Comparison of ENCODE assay signal across 34 cellular contexts in genomic region chr7:81503771-81504170, GRCh38.
"Had no signal": no experiment of that assay in that cellular context is flagged by ENCODE, and none has a peak within 500 bp of the region (broad histone marks: within the 10 kb centered on the region; RNA-seq: fewer than 3 reads in every experiment).

No MANE protein-coding gene starts in this region.

- ATAC-seq: activated CD4-positive, alpha-beta T cell treated with anti-CD3 and anti-CD28 coated beads for 36 hours; activated CD4-positive, CD25-positive, alpha-beta regulatory T cell treated with anti-CD3 and anti-CD28 coated beads, Interleukin-2, amount 50 U/mL, for 24 hours; activated naive CD4-positive, alpha-beta T cell treated with anti-CD3 and anti-CD28 coated beads, Interleukin-2, amount 50 U/mL, for 72 hours; activated T-cell treated with anti-CD3 and anti-CD28 coated beads, Interleukin-2, amount 50 U/mL, for 4 hours; body of pancreas had no signal

- H3K27me3 Mint-ChIP-seq: activated CD4-positive, alpha-beta memory T cell treated with anti-CD3 and anti-CD28 coated beads for 36 hours; activated CD4-positive, alpha-beta T cell treated with anti-CD3 and anti-CD28 coated beads for 36 hours had no signal

- H3K36me3 Mint-ChIP-seq: activated CD4-positive, alpha-beta memory T cell treated with anti-CD3 and anti-CD28 coated beads for 36 hours; activated naive CD4-positive, alpha-beta T cell treated with anti-CD3 and anti-CD28 coated beads, Interleukin-2, amount 50 U/mL, for 72 hours had no signal

- H3K4me3 Mint-ChIP-seq: activated CD4-positive, alpha-beta memory T cell treated with anti-CD3 and anti-CD28 coated beads for 36 hours; activated CD4-positive, alpha-beta T cell treated with anti-CD3 and anti-CD28 coated beads for 36 hours; activated naive CD4-positive, alpha-beta T cell treated with anti-CD3 and anti-CD28 coated beads for 36 hours; activated T-cell treated with anti-CD3 and anti-CD28 coated beads, Interleukin-2, amount 50 U/mL, for 4 hours; activated T-helper 1 cell treated with anti-CD3 and anti-CD28 coated beads, Interleukin-12 subunit alpha, Interleukin-12 subunit beta, Interleukin-2, Interleukin-4 antibody, amounts not matched to agents 30 ng/mL and 10 ng/mL and 1 ng/mL, durations not matched to agents 14 hours and 24 hours and 36 hours; T-helper 1 cell treated with Interleukin-12 subunit alpha and Interleukin-12 subunit beta and Interleukin-4 antibody, amounts not matched to agents 30 μg/mL and 1 μg/mL, for 36 hours; T-helper 2 cell treated with Interferon-gamma antibody and Interleukin-4, amounts not matched to agents 5 μg/mL and 100 μg/mL, for 36 hours had no signal

- H3K4me1 Mint-ChIP-seq: activated CD4-positive, alpha-beta T cell treated with anti-CD3 and anti-CD28 coated beads for 36 hours had no signal

- H3K27ac Mint-ChIP-seq: activated CD4-positive, alpha-beta memory T cell treated with anti-CD3 and anti-CD28 coated beads for 36 hours; activated CD4-positive, alpha-beta T cell treated with anti-CD3 and anti-CD28 coated beads for 36 hours; activated naive CD4-positive, alpha-beta T cell treated with anti-CD3 and anti-CD28 coated beads for 36 hours; activated naive CD4-positive, alpha-beta T cell treated with anti-CD3 and anti-CD28 coated beads, Interleukin-2, amount 50 U/mL, for 72 hours; activated T-helper 1 cell treated with anti-CD3 and anti-CD28 coated beads, Interleukin-12 subunit alpha, Interleukin-12 subunit beta, Interleukin-2, Interleukin-4 antibody, amounts not matched to agents 30 ng/mL and 10 ng/mL and 1 ng/mL, durations not matched to agents 14 hours and 24 hours and 36 hours; T-helper 1 cell treated with Interleukin-12 subunit alpha and Interleukin-12 subunit beta and Interleukin-4 antibody, amounts not matched to agents 30 μg/mL and 1 μg/mL, for 36 hours; T-helper 2 cell treated with Interferon-gamma antibody and Interleukin-4, amounts not matched to agents 5 μg/mL and 100 μg/mL, for 36 hours had no signal

- H3K4me1 ChIP-seq: body of pancreas, breast epithelium, SJCRH30 had no signal

- DNase-seq: activated CD4-positive, alpha-beta memory T cell treated with anti-CD3 and anti-CD28 coated beads for 36 hours; activated CD4-positive, alpha-beta T cell treated with anti-CD3 and anti-CD28 coated beads for 36 hours; activated CD4-positive, alpha-beta T cell treated with anti-CD3 and anti-CD28 coated beads, Interleukin-2, amount 50 U/mL, for 1 hour; activated CD8-positive, alpha-beta memory T cell treated with anti-CD3 and anti-CD28 coated beads, Interleukin-2, amount 50 U/mL, for 4 hours; activated gamma-delta T cell treated with Interleukin-2 at 50 U/mL for 16 hours; activated naive CD4-positive, alpha-beta T cell treated with anti-CD3 and anti-CD28 coated beads for 36 hours; activated T-cell treated with anti-CD3 and anti-CD28 coated beads for 4 hours; activated T-cell treated with anti-CD3 and anti-CD28 coated beads, Interleukin-2, amount 50 U/mL, for 4 hours; adrenal gland; body of pancreas; caudate nucleus; cerebellar nuclear complex; Kasumi-1; KG1; MG63; NCI-H1048; NCI-H1105 treated with DMSO at 0.1 percent for 48 hours; NCI-H1436; NCI-H1694; NCI-H2029; NCI-H345; NCI-H526; NCI-H748 treated with DMSO at 0.1 percent for 48 hours; NK-92 treated with Interleukin-12 subunit alpha and Interleukin-12 subunit beta, amount 100 ng/mL, for 24 hours; SHP77; SJCRH30 had no signal

- H3K4me3 ChIP-seq: adrenal gland, body of pancreas, breast epithelium, MG63, SJCRH30, SK-N-MC had no signal

- H3K9me3 Mint-ChIP-seq: activated CD4-positive, alpha-beta memory T cell treated with anti-CD3 and anti-CD28 coated beads for 36 hours; activated naive CD4-positive, alpha-beta T cell treated with anti-CD3 and anti-CD28 coated beads for 36 hours; activated naive CD4-positive, alpha-beta T cell treated with anti-CD3 and anti-CD28 coated beads, Interleukin-2, amount 50 U/mL, for 72 hours; activated T-cell treated with anti-CD3 and anti-CD28 coated beads, Interleukin-2, amount 50 U/mL, for 4 hours; activated T-helper 1 cell treated with anti-CD3 and anti-CD28 coated beads, Interleukin-12 subunit alpha, Interleukin-12 subunit beta, Interleukin-2, Interleukin-4 antibody, amounts not matched to agents 30 ng/mL and 10 ng/mL and 1 ng/mL, durations not matched to agents 14 hours and 24 hours and 36 hours; T-helper 1 cell treated with Interleukin-12 subunit alpha and Interleukin-12 subunit beta and Interleukin-4 antibody, amounts not matched to agents 30 μg/mL and 1 μg/mL, for 36 hours; T-helper 2 cell treated with Interferon-gamma antibody and Interleukin-4, amounts not matched to agents 5 μg/mL and 100 μg/mL, for 36 hours had no signal

- H3K27ac ChIP-seq: adrenal gland, body of pancreas, breast epithelium, SJCRH30, SK-N-MC had no signal

- H3K36me3 ChIP-seq: adrenal gland, breast epithelium, SJCRH30 had no signal

- H3K27me3 ChIP-seq: adrenal gland, body of pancreas, breast epithelium, MG63, SJCRH30 had no signal

- H3K9me3 ChIP-seq: adrenal gland, body of pancreas, breast epithelium, MG63, SJCRH30 had no signal

- FAIRE-seq: astrocyte had no signal
